In genomic region chrX:153400146-153401132, GRCh38 we compare ENCODE assay signal across 1 cellular context.
TF ChIP-seq lines count a peak whose summit lies in the region.

No MANE protein-coding gene starts in this region.

TF ChIP-seq in HEK293, 187 proteins besides CTCF, POLR2A, EP300 and RAD21 (continued from another document):
- TF ChIP-seq PATZ1 (tag by site-specific recombination; IDR thresholded peaks at IDR 0.05) (peak; percentile 36; the same call in 1 of the 2 replicates), ZBTB44 (tag by site-specific recombination; IDR thresholded peaks at IDR 0.05) (no peak), ZIC2 (tag by site-specific recombination; IDR thresholded peaks at IDR 0.05) (peak; percentile 46)
